ENCODE assay signal across 14 cellular contexts in the genomic region with DNA sequence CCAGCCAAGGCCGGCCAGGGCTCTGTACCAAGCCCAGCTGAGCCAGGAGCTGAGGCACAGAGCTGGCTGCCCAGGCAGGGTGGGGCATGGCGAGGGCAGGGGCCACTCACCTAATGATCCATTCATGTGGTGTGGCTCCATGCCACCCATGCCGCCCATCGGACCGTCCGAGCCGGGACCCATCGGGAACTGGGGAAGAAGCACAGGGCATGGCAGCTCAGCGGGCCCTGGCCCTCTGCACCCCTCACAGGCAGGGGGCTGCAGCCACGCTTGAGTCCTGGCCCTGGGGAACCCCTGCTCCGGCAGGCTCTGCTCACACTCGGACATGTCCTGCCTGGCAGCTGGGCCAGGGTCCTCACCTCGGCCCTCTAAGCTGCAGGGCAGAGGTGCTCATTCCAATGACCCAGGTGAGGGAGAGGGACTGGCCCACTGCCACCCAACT. TPM values are rescaled to one million over a fixed set of nuclear protein-coding genes. Genes with fewer than 3 reads are reported as not detected.
DNase-seq lines count a peak whose midpoint lies in the region; ATAC-seq and TF ChIP-seq lines count a peak whose summit lies in the region.
"Had no signal": no experiment of that assay in that cellular context is flagged by ENCODE, and none has a peak within 500 bp of the region (broad histone marks: within the 10 kb centered on the region; RNA-seq: fewer than 3 reads in every experiment).

No MANE protein-coding gene starts in this region.

- no peak overlapping the region for H3K4me3 Mint-ChIP-seq in endodermal cell
- H3K4me3 Mint-ChIP-seq in activated CD8-positive, alpha-beta T cell treated with anti-CD3 and anti-CD28 coated beads, Interleukin-2, amount 10 ng/mL, durations not matched to agents 7 days and 5 days, result no peak overlapping the region

- CTCF ChIA-PET in activated CD8-positive, alpha-beta T cell treated with anti-CD3 and anti-CD28 coated beads, Interleukin-2, amount 10 ng/mL, durations not matched to agents 7 days and 5 days (lab: Charles Lee), result no interaction called here

- no peak for DNase-seq in endodermal cell
- DNase-seq in activated effector memory CD4-positive, alpha-beta T cell treated with Interleukin-2 at 50 U/mL for 16 hours, result no peak
- no peak for DNase-seq in stimulated activated CD4-positive, alpha-beta T cell treated with anti-CD3 and anti-CD28 coated beads, Interleukin-2, amount 100 ng/mL, for 24 hours
- DNase-seq in activated CD8-positive, alpha-beta T cell treated with anti-CD3 and anti-CD28 coated beads, Interleukin-2, amount 10 ng/mL, durations not matched to agents 7 days and 5 days, result no peak
- DNase-seq in foreskin fibroblast, result no peak
- DNase-seq: activated CD4-positive, alpha-beta T cell treated with anti-CD3 and anti-CD28 coated beads for 1 hour; activated CD8-positive, alpha-beta memory T cell treated with anti-CD3 and anti-CD28 coated beads, Interleukin-2, amount 50 U/mL, for 4 hours; activated naive CD4-positive, alpha-beta T cell treated with Interleukin-2 at 50 U/mL for 16 hours; AML-193; NCI-H1436 treated with DMSO at 0.1 percent for 48 hours had no signal

- no peaks in the 10 kb centered on the region for H3K27me3 Mint-ChIP-seq in endodermal cell (ENCODE audit: insufficient read depth)
- no peaks in the 10 kb centered on the region for H3K27me3 Mint-ChIP-seq in activated CD8-positive, alpha-beta T cell treated with anti-CD3 and anti-CD28 coated beads, Interleukin-2, amount 10 ng/mL, durations not matched to agents 7 days and 5 days (ENCODE audit: low read depth)

- no peak for ATAC-seq in activated CD8-positive, alpha-beta T cell treated with anti-CD3 and anti-CD28 coated beads, Interleukin-2, amount 10 ng/mL, durations not matched to agents 7 days and 5 days

- H3K4me1 Mint-ChIP-seq in endodermal cell, result peaks cover 25% of the 10 kb centered on the region
- H3K4me1 Mint-ChIP-seq in activated CD8-positive, alpha-beta T cell treated with anti-CD3 and anti-CD28 coated beads, Interleukin-2, amount 10 ng/mL, durations not matched to agents 7 days and 5 days (ENCODE audit: low read depth), result peaks cover 29% of the 10 kb centered on the region

- H3K4me1 ChIP-seq in endodermal cell (ENCODE audit: control insufficient read depth, insufficient read depth, low read length), result no peaks in the 10 kb centered on the region
- peaks cover 12% of the 10 kb centered on the region for H3K4me1 ChIP-seq in parathyroid adenoma
- H3K4me1 ChIP-seq: HAP-1 had no signal

- H3K9me3 ChIP-seq in KOPT-K1 (ENCODE audit: insufficient read depth, low read length, poor library complexity, severe bottlenecking) (no peaks in the 10 kb centered on the region), endodermal cell (ENCODE audit: control insufficient read depth, low read length) (peaks cover 10% of the 10 kb centered on the region), parathyroid adenoma (ENCODE audit: control insufficient read depth, low read length) (no peaks in the 10 kb centered on the region)
- H3K9me3 ChIP-seq: HAP-1 had no signal

- POLR2A ChIA-PET in activated CD8-positive, alpha-beta T cell treated with anti-CD3 and anti-CD28 coated beads, Interleukin-2, amount 10 ng/mL, durations not matched to agents 7 days and 5 days (lab: Charles Lee), result no interaction called here

- H3K27ac Mint-ChIP-seq in endodermal cell, result peak overlapping the region; percentile 74
- H3K27ac Mint-ChIP-seq in activated CD8-positive, alpha-beta T cell treated with anti-CD3 and anti-CD28 coated beads, Interleukin-2, amount 10 ng/mL, durations not matched to agents 7 days and 5 days, result no peak overlapping the region

- no peaks in the 10 kb centered on the region for H3K27me3 ChIP-seq in endodermal cell (ENCODE audit: control insufficient read depth, insufficient read depth, low read length, poor library complexity, severe bottlenecking)
- no peaks in the 10 kb centered on the region for H3K27me3 ChIP-seq in parathyroid adenoma (ENCODE audit: control insufficient read depth, insufficient read depth, low read length)

- WGBS in endodermal cell (ENCODE audit: insufficient coverage in 1 of 2, insufficient read length in 1 of 2), 2 experiments, result 97% methylated on average over 8 to 13 of the region's 13 CpGs

- H3K9me3 Mint-ChIP-seq in endodermal cell, result peaks cover 15% of the 10 kb centered on the region
- no peaks in the 10 kb centered on the region for H3K9me3 Mint-ChIP-seq in activated CD8-positive, alpha-beta T cell treated with anti-CD3 and anti-CD28 coated beads, Interleukin-2, amount 10 ng/mL, durations not matched to agents 7 days and 5 days (ENCODE audit: insufficient read depth)

- H3K4me2 ChIP-seq in parathyroid adenoma (ENCODE audit: low read length), result no peak overlapping the region

- H2AFZ ChIP-seq in parathyroid adenoma, result no peak overlapping the region

- peak overlapping the region; percentile 12 for H3K27ac ChIP-seq in C4-2B
- peak overlapping the region; percentile 30 for H3K27ac ChIP-seq in KOPT-K1 (ENCODE audit: low read depth, low read length, poor library complexity, severe bottlenecking)
- H3K27ac ChIP-seq in endodermal cell (ENCODE audit: low read depth, low read length), result peak overlapping the region; percentile 26
- peak overlapping the region; percentile 32 for H3K27ac ChIP-seq in parathyroid adenoma

- H3K36me3 Mint-ChIP-seq in endodermal cell (ENCODE audit: low read depth), result peaks cover 69% of the 10 kb centered on the region
- peaks cover 41% of the 10 kb centered on the region for H3K36me3 Mint-ChIP-seq in activated CD8-positive, alpha-beta T cell treated with anti-CD3 and anti-CD28 coated beads, Interleukin-2, amount 10 ng/mL, durations not matched to agents 7 days and 5 days (ENCODE audit: low read depth)

- no peak for TF ChIP-seq CTCF in C4-2B (conservative IDR thresholded peaks at IDR 0.05)
- no peak for TF ChIP-seq CTCF in endodermal cell (conservative IDR thresholded peaks at IDR 0.05)
- TF ChIP-seq CTCF in parathyroid adenoma (IDR thresholded peaks at IDR 0.05), result no peak
- TF ChIP-seq CTCF in foreskin fibroblast (IDR thresholded peaks at IDR 0.05; ENCODE audit: low read depth, low read length), result no peak

- H3K9ac ChIP-seq in endodermal cell (ENCODE audit: extremely low read depth, low read length, poor library complexity, severe bottlenecking) (no peak overlapping the region), parathyroid adenoma (no peak overlapping the region)

- H3K79me2 ChIP-seq in parathyroid adenoma, result no peaks in the 10 kb centered on the region

- peaks cover 74% of the 10 kb centered on the region for H3K36me3 ChIP-seq in KOPT-K1 (ENCODE audit: insufficient read depth, low read length)
- H3K36me3 ChIP-seq in endodermal cell (ENCODE audit: control insufficient read depth, insufficient read depth, low read length), result peaks cover 72% of the 10 kb centered on the region
- no peaks in the 10 kb centered on the region for H3K36me3 ChIP-seq in parathyroid adenoma (ENCODE audit: control insufficient read depth, insufficient read depth, low read length)
- H3K36me3 ChIP-seq: HAP-1 had no signal

- H3K4me3 ChIP-seq in endodermal cell (ENCODE audit: low read length), result no peak overlapping the region
- no peak overlapping the region for H3K4me3 ChIP-seq in parathyroid adenoma (ENCODE audit: low read depth, low read length)
- no peak overlapping the region for H3K4me3 ChIP-seq in foreskin fibroblast (ENCODE audit: low read depth in 1 of 2, low read length in 2 of 2)
- H3K4me3 ChIP-seq: HAP-1 had no signal

RNA-seq across cellular contexts. Expression of a gene that starts 28.7 kb away (rescaled TPM):
- 10 to 100 TPM; 84.5 to 95.8 TPM for total RNA-seq in endodermal cell
- 87.1 TPM for polyA plus RNA-seq in endodermal cell (2013, experiment 1 of 2)
- 77.1 TPM for polyA plus RNA-seq in endodermal cell (2013, experiment 2 of 2)
- 100 to 1,000 TPM; 115 TPM for total RNA-seq in activated CD8-positive, alpha-beta T cell treated with anti-CD3 and anti-CD28 coated beads, Interleukin-2, amount 10 ng/mL, durations not matched to agents 7 days and 5 days

RNA-seq across cellular contexts. Expression of a gene that starts 28.8 kb away (rescaled TPM):
- 10 to 100 TPM in 1 of 2 donors, 1 to 10 TPM in 1; 8.2 to 11.0 TPM for total RNA-seq in endodermal cell
- 13.3 TPM for polyA plus RNA-seq in endodermal cell (2013, experiment 1 of 2)
- polyA plus RNA-seq in endodermal cell (2013, experiment 2 of 2), result 12.0 TPM
- total RNA-seq in activated CD8-positive, alpha-beta T cell treated with anti-CD3 and anti-CD28 coated beads, Interleukin-2, amount 10 ng/mL, durations not matched to agents 7 days and 5 days, result 10 to 100 TPM; 13.1 to 15.5 TPM
